1 cellular context compared by ENCODE assay signal in genomic region chr16:67661101-67661661, GRCh38.
TF ChIP-seq lines count a peak whose summit lies in the region.

No MANE protein-coding gene starts in this region.

TF ChIP-seq in IMR-90, 13 proteins besides CTCF, POLR2A, EP300 and RAD21:
- TF ChIP-seq MAZ (IDR thresholded peaks at IDR 0.05; ENCODE audit: borderline replicate concordance, low read depth, low read length): no peak
- TF ChIP-seq BHLHE40 (IDR thresholded peaks at IDR 0.05; ENCODE audit: low read depth, low read length): no peak
- no peak for TF ChIP-seq SMC3 (IDR thresholded peaks at IDR 0.05; ENCODE audit: low read depth, low read length)
- TF ChIP-seq RCOR1 (IDR thresholded peaks at IDR 0.05; ENCODE audit: insufficient replicate concordance, low read length): no peak
- no peak for TF ChIP-seq RFX5 (IDR thresholded peaks at IDR 0.05; ENCODE audit: low read depth, low read length)
- TF ChIP-seq FOS (IDR thresholded peaks at IDR 0.05; ENCODE audit: low read depth, low read length): no peak
- no peak for TF ChIP-seq USF2 (IDR thresholded peaks at IDR 0.05; ENCODE audit: low read depth, low read length)
- no peak for TF ChIP-seq CHD1 (IDR thresholded peaks at IDR 0.05; ENCODE audit: low read depth, low read length)
- no peak for TF ChIP-seq MAFK (IDR thresholded peaks at IDR 0.05; ENCODE audit: low read depth, low read length)
- TF ChIP-seq CEBPB (IDR thresholded peaks at IDR 0.05; ENCODE audit: low read depth, low read length): no peak
- TF ChIP-seq NFE2L2 (IDR thresholded peaks at IDR 0.05; ENCODE audit: low read depth, low read length): no peak
- TF ChIP-seq ELK1 (IDR thresholded peaks at IDR 0.05; ENCODE audit: borderline replicate concordance, low read depth, low read length): no peak
- TF ChIP-seq MXI1 (IDR thresholded peaks at IDR 0.05; ENCODE audit: borderline replicate concordance, low read depth, low read length): no peak
